ENCODE assay signal across 9 cellular contexts in genomic region chr16:57146735-57147134, GRCh38. TPM values are rescaled to one million over a fixed set of nuclear protein-coding genes. Genes with fewer than 3 reads are reported as not detected.
DNase-seq lines count a peak whose midpoint lies in the region; ATAC-seq and TF ChIP-seq lines count a peak whose summit lies in the region.
"Had no signal": no experiment of that assay in that cellular context is flagged by ENCODE, and none has a peak within 500 bp of the region (broad histone marks: within the 10 kb centered on the region; RNA-seq: fewer than 3 reads in every experiment).

No MANE protein-coding gene starts in this region.

- H3K9me3 ChIP-seq in BE2C = no peaks in the 10 kb centered on the region
- H3K9me3 ChIP-seq in WERI-Rb-1 (ENCODE audit: severe bottlenecking) = no peaks in the 10 kb centered on the region

- no peaks in the 10 kb centered on the region for H3K4me1 ChIP-seq in BE2C

- H3K27ac ChIP-seq in WERI-Rb-1 = no peak overlapping the region

- TF ChIP-seq CTCF in BE2C (IDR thresholded peaks at IDR 0.05; ENCODE audit: low read depth, low read length) (peak; percentile 41), WERI-Rb-1 (IDR thresholded peaks at IDR 0.05; ENCODE audit: low read depth, low read length) (peak; percentile 42)

- DNase-seq in BE2C (peak; percentile 44), H7 (peak; percentile 89), WERI-Rb-1 (peak; percentile 30), islet precursor cell (peak; percentile 73), NCI-H1436 (lab: John Stamatoyannopoulos, UW) (no peak), DMS79 treated with DMSO at 0.1 percent for 48 hours (lab: John Stamatoyannopoulos, UW) (no peak)

- ATAC-seq in GM18519 (IDR thresholded peaks at IDR 0.05; ENCODE audit: low FRiP score, unreplicated experiment) (no peak), HG02938 (IDR thresholded peaks at IDR 0.05; ENCODE audit: unreplicated experiment) (no peak)
- ATAC-seq: activated T-helper 17 cell treated with anti-CD3 and anti-CD28 coated beads, Interleukin-2, amount 50 U/mL, for 72 hours had no signal

- H3K4me3 ChIP-seq in BE2C (ENCODE audit: low read depth, low read length) = no peak overlapping the region
- no peak overlapping the region for H3K4me3 ChIP-seq in H7 (ENCODE audit: insufficient read depth, low read depth, low read length)
- no peak overlapping the region for H3K4me3 ChIP-seq in WERI-Rb-1 (ENCODE audit: low read depth, low read length)

- H3K36me3 ChIP-seq in BE2C = no peaks in the 10 kb centered on the region
- H3K36me3 ChIP-seq in H7 (replicated peaks; ENCODE audit: control insufficient read depth, insufficient read depth, low read length) = no peaks in the 10 kb centered on the region; the same call in 1 of the 2 replicates
- H3K36me3 ChIP-seq in WERI-Rb-1 = peaks cover 3% of the 10 kb centered on the region; the same call in 1 of the 2 replicates

- no peaks in the 10 kb centered on the region for H3K27me3 ChIP-seq in BE2C
- H3K27me3 ChIP-seq in H7 (ENCODE audit: control insufficient read depth, insufficient read depth, low read length) = no peaks in the 10 kb centered on the region
- H3K27me3 ChIP-seq in WERI-Rb-1 (ENCODE audit: insufficient read depth, low read depth, severe bottlenecking) = no peaks in the 10 kb centered on the region

RNA-seq across cellular contexts. Expression of gene PSME3IP1, which starts 39.1 kb away (rescaled TPM):
- polyA plus RNA-seq in BE2C (2012; ENCODE audit: insufficient read depth, insufficient read length, low read depth) = 141 TPM
- 60.9 and 63.3 TPM in 2 replicates for total RNA-seq in H7 (2014; rRNA removed; shearing (Covaris generic))

RNA-seq across cellular contexts. Expression of gene RSPRY1, which starts 39.4 kb away (rescaled TPM):
- polyA plus RNA-seq in BE2C (2012; ENCODE audit: insufficient read depth, insufficient read length, low read depth) = 71.1 TPM
- total RNA-seq in H7 (2014; rRNA removed; shearing (Covaris generic)) = 31.0 and 49.8 TPM in 2 replicates

RNA-seq across cellular contexts. Expression of gene CPNE2, which starts 54.4 kb away (rescaled TPM):
- 28.1 TPM for polyA plus RNA-seq in BE2C (2012; ENCODE audit: insufficient read depth, insufficient read length, low read depth)
- total RNA-seq in H7 (2014; rRNA removed; shearing (Covaris generic)) = 19.4 and 21.1 TPM in 2 replicates

Comparison
In these comparisons a context has a peak if more than half of its experiments do, and no peak if none do; other contexts are left out.
1. DNase-seq: peak in BE2C (single experiment), H7 (single experiment), WERI-Rb-1 (single experiment) and islet precursor cell (single experiment); none in NCI-H1436 (single experiment) and DMS79 treated with DMSO at 0.1 percent for 48 hours (single experiment).